1 cellular context compared by ENCODE assay signal in the genomic region with DNA sequence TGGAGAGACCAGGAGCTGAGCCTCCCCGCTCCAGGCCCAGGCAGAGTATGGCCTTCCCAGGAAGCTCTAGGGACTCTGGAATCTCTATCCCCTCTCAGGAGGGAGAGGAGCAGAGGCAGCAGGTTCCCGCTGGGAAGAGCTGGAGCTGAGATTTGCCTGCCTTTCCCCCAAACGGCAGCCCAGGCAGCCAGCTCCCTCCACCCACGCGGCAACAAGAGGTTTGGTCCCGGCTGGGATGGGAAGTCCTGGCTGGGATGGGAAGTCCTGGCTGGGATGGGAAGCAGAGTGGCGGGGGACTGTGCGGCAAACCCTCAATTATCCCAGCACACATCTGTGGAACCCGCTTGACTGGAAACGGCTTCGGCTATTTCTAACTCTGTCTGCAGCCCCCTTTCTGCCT.
TF ChIP-seq lines count a peak whose summit lies in the region.

No MANE protein-coding gene starts in this region.

TF ChIP-seq in GM23338, 12 proteins besides CTCF, POLR2A, EP300 and RAD21 (continued from another document):
- TF ChIP-seq, protein P1, sequence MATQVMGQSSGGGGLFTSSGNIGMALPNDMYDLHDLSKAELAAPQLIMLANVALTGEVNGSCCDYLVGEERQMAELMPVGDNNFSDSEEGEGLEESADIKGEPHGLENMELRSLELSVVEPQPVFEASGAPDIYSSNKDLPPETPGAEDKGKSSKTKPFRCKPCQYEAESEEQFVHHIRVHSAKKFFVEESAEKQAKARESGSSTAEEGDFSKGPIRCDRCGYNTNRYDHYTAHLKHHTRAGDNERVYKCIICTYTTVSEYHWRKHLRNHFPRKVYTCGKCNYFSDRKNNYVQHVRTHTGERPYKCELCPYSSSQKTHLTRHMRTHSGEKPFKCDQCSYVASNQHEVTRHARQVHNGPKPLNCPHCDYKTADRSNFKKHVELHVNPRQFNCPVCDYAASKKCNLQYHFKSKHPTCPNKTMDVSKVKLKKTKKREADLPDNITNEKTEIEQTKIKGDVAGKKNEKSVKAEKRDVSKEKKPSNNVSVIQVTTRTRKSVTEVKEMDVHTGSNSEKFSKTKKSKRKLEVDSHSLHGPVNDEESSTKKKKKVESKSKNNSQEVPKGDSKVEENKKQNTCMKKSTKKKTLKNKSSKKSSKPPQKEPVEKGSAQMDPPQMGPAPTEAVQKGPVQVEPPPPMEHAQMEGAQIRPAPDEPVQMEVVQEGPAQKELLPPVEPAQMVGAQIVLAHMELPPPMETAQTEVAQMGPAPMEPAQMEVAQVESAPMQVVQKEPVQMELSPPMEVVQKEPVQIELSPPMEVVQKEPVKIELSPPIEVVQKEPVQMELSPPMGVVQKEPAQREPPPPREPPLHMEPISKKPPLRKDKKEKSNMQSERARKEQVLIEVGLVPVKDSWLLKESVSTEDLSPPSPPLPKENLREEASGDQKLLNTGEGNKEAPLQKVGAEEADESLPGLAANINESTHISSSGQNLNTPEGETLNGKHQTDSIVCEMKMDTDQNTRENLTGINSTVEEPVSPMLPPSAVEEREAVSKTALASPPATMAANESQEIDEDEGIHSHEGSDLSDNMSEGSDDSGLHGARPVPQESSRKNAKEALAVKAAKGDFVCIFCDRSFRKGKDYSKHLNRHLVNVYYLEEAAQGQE (IDR thresholded peaks at IDR 0.05; ENCODE audit: unreplicated experiment) = no peak
- TF ChIP-seq, protein P2, sequence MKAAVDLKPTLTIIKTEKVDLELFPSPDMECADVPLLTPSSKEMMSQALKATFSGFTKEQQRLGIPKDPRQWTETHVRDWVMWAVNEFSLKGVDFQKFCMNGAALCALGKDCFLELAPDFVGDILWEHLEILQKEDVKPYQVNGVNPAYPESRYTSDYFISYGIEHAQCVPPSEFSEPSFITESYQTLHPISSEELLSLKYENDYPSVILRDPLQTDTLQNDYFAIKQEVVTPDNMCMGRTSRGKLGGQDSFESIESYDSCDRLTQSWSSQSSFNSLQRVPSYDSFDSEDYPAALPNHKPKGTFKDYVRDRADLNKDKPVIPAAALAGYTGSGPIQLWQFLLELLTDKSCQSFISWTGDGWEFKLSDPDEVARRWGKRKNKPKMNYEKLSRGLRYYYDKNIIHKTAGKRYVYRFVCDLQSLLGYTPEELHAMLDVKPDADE (IDR thresholded peaks at IDR 0.05) = no peak
- TF ChIP-seq EZH2 (IDR thresholded peaks at IDR 0.05; ENCODE audit: low read depth, unreplicated experiment) (no peak), EZH2phosphoT487 (IDR thresholded peaks at IDR 0.05; ENCODE audit: unreplicated experiment) (no peak), CREB1 (CRISPR knock-in tag; IDR thresholded peaks at IDR 0.05; ENCODE audit: low read depth) (no peak)
